In genomic region chr1:114696810-114697209, GRCh38 we compare ENCODE assay signal across 39 cellular contexts. TPM values are rescaled to one million over a fixed set of nuclear protein-coding genes. Genes with fewer than 3 reads are reported as not detected.
"Had no signal": no experiment of that assay in that cellular context is flagged by ENCODE, and none has a peak within 500 bp of the region (broad histone marks: within the 10 kb centered on the region; RNA-seq: fewer than 3 reads in every experiment).

No MANE protein-coding gene starts in this region.

- ATAC-seq: activated CD4-positive, alpha-beta T cell treated with anti-CD3 and anti-CD28 coated beads for 36 hours; activated CD4-positive, CD25-positive, alpha-beta regulatory T cell treated with anti-CD3 and anti-CD28 coated beads, Interleukin-2, amount 50 U/mL, for 24 hours; activated CD8-positive, alpha-beta memory T cell treated with anti-CD3 and anti-CD28 coated beads, Interleukin-2, amount 10 ng/mL, durations not matched to agents 7 days and 5 days; activated CD8-positive, alpha-beta T cell treated with anti-CD3 and anti-CD28 coated beads, Interleukin-2, amount 10 ng/mL, durations not matched to agents 7 days and 5 days; activated naive CD8-positive, alpha-beta T cell treated with anti-CD3 and anti-CD28 coated beads, Interleukin-2, amount 50 U/mL, for 24 hours; body of pancreas; T-helper 17 cell had no signal

- H3K27ac ChIP-seq: adrenal gland, body of pancreas, epithelial cell of prostate, esophagus squamous epithelium, WERI-Rb-1 had no signal

- H3K4me3 ChIP-seq: adrenal gland, body of pancreas, esophagus squamous epithelium had no signal

- DNase-seq: activated B cell treated with CpG ODN at 0.5 μM for 24 hours; activated CD4-positive, alpha-beta memory T cell treated with anti-CD3 and anti-CD28 coated beads for 36 hours; activated CD4-positive, alpha-beta T cell treated with anti-CD3 and anti-CD28 coated beads for 36 hours; activated CD4-positive, alpha-beta T cell treated with anti-CD3 and anti-CD28 coated beads, Interleukin-2, amount 10 ng/mL, durations not matched to agents 24 days and 14 days; activated CD8-positive, alpha-beta memory T cell treated with anti-CD3 and anti-CD28 coated beads, Interleukin-2, amount 10 ng/mL, durations not matched to agents 7 days and 5 days; activated CD8-positive, alpha-beta memory T cell treated with anti-CD3 and anti-CD28 coated beads, Interleukin-2, amount 50 U/mL, for 4 hours; activated CD8-positive, alpha-beta T cell treated with anti-CD3 and anti-CD28 coated beads, Interleukin-2, amount 10 ng/mL, durations not matched to agents 7 days and 5 days; activated effector memory CD4-positive, alpha-beta T cell treated with anti-CD3 and anti-CD28 coated beads, Interleukin-2, amount 50 U/mL, for 16 hours; activated naive CD4-positive, alpha-beta T cell treated with anti-CD3 and anti-CD28 coated beads for 36 hours; activated naive CD8-positive, alpha-beta T cell treated with anti-CD3 and anti-CD28 coated beads for 36 hours; activated naive CD8-positive, alpha-beta T cell treated with anti-CD3 and anti-CD28 coated beads, Interleukin-2, amount 50 U/mL, for 24 hours; activated T-cell treated with anti-CD3 and anti-CD28 coated beads, Interleukin-2, amount 50 U/mL, for 1 hour; activated T-cell treated with anti-CD3 and anti-CD28 coated beads, Interleukin-2, amount 50 U/mL, for 48 hours; adrenal gland; amygdala; aorta; body of pancreas; caudate nucleus; cortex of kidney; effector CD8-positive, alpha-beta T cell; esophagus squamous epithelium; foreskin melanocyte; head of caudate nucleus; T-helper 1 cell; T-helper 17 cell; T1000; WERI-Rb-1 had no signal

- H3K27me3 ChIP-seq: body of pancreas, esophagus squamous epithelium had no signal

- H3K4me1 ChIP-seq: adrenal gland, body of pancreas, esophagus squamous epithelium had no signal

- H3K9me3 ChIP-seq: adrenal gland, body of pancreas, esophagus squamous epithelium had no signal

- H3K36me3 ChIP-seq: adrenal gland, esophagus squamous epithelium, WERI-Rb-1 had no signal

- FAIRE-seq: colon, endometrium, endothelial cell of umbilical vein had no signal

RNA-seq across cellular contexts. Expression of gene AMPD1, which starts 1.5 kb away (rescaled TPM):
- total RNA-seq: activated B cell treated with CpG ODN at 0.5 μM for 24 hours; activated CD4-positive, alpha-beta memory T cell treated with anti-CD3 and anti-CD28 coated beads for 36 hours; activated CD4-positive, alpha-beta T cell treated with anti-CD3 and anti-CD28 coated beads, Interleukin-2, amount 10 ng/mL, durations not matched to agents 24 days and 14 days; activated CD8-positive, alpha-beta memory T cell treated with anti-CD3 and anti-CD28 coated beads for 36 hours; activated CD8-positive, alpha-beta memory T cell treated with anti-CD3 and anti-CD28 coated beads, Interleukin-2, amount 10 ng/mL, durations not matched to agents 7 days and 5 days; activated CD8-positive, alpha-beta T cell treated with anti-CD3 and anti-CD28 coated beads, Interleukin-2, amount 10 ng/mL, durations not matched to agents 7 days and 5 days; activated naive CD4-positive, alpha-beta T cell treated with anti-CD3 and anti-CD28 coated beads for 36 hours; activated naive CD8-positive, alpha-beta T cell treated with anti-CD3 and anti-CD28 coated beads for 36 hours; activated T-helper 1 cell treated with anti-CD3 and anti-CD28 coated beads, Interleukin-12 subunit alpha, Interleukin-12 subunit beta, Interleukin-2, Interleukin-4 antibody, amounts not matched to agents 30 ng/mL and 10 ng/mL and 1 ng/mL, durations not matched to agents 14 hours and 24 hours and 36 hours; activated T-helper 2 cell treated with anti-CD3 and anti-CD28 coated beads, Interferon-gamma antibody, Interleukin-2, Interleukin-4, amounts not matched to agents 10 μg/mL and 5 μg/mL and 100 μg/mL, durations not matched to agents 14 hours and 24 hours and 36 hours; adrenal gland; body of pancreas; chondrocyte; dermis microvascular lymphatic vessel endothelial cell; endothelial cell of umbilical vein; fibroblast of lung; fibroblast of villous mesenchyme; T-helper 17 cell had no signal
- polyA plus RNA-seq: endothelial cell of umbilical vein, fibroblast of lung had no signal
